1 cellular context compared by ENCODE assay signal in genomic region chr10:97553575-97554100, GRCh38.
A peak's percentile ranks its signal among the peaks of the same experiment; 100 is the strongest.
TF ChIP-seq lines count a peak whose summit lies in the region.

No MANE protein-coding gene starts in this region.

TF ChIP-seq in HepG2, 621 proteins besides CTCF, POLR2A, EP300 and RAD21 (continued from another document):
- TF ChIP-seq HMGXB4 (CRISPR knock-in tag; IDR thresholded peaks at IDR 0.05; ENCODE audit: borderline replicate concordance in 1 of 2, low read depth in 1 of 2) (0 out of 4 replicates have a peak, but pooled peaks of 1 of the 2 experiments have one; percentile 49), ZNF580 (CRISPR knock-in tag; IDR thresholded peaks at IDR 0.05; ENCODE audit: borderline replicate concordance, low read depth) (peak; percentile 48; the same call in 1 of the 2 replicates), IRF2 (CRISPR knock-in tag; IDR thresholded peaks at IDR 0.05) (peak; percentile 38; the same call in 1 of the 2 replicates), ZFX (CRISPR knock-in tag; IDR thresholded peaks at IDR 0.05; ENCODE audit: low read depth) (0 out of 2 replicates have a peak, but pooled peaks have one; percentile 20), SAP130 (CRISPR knock-in tag; IDR thresholded peaks at IDR 0.05; ENCODE audit: low read depth) (peak; percentile 30; the same call in 1 of the 2 replicates), HDAC2 (CRISPR knock-in tag; IDR thresholded peaks at IDR 0.05) (peak; percentile 24; the same call in 1 of the 2 replicates), SIX4 (CRISPR knock-in tag; IDR thresholded peaks at IDR 0.05) (peak; percentile 31; the same call in 1 of the 2 replicates), RXRB (CRISPR knock-in tag; IDR thresholded peaks at IDR 0.05; ENCODE audit: borderline replicate concordance) (peak; percentile 40; the same call in 1 of the 2 replicates), ZNF652 (CRISPR knock-in tag; IDR thresholded peaks at IDR 0.05; ENCODE audit: borderline replicate concordance, low read depth) (peak; percentile 73), CENPX (CRISPR knock-in tag; IDR thresholded peaks at IDR 0.05) (no peak), UBTF (CRISPR knock-in tag; IDR thresholded peaks at IDR 0.05) (0 out of 2 replicates have a peak, but pooled peaks have one; percentile 28)
TF ChIP-seq in HepG2: peak in this region for 42.
